Comparison of ENCODE assay signal across 8 cellular contexts in genomic region chr10:22002531-22003110, GRCh38. TPM values are rescaled to one million over a fixed set of nuclear protein-coding genes. Genes with fewer than 3 reads are reported as not detected.
DNase-seq lines count a peak whose midpoint lies in the region; ATAC-seq and TF ChIP-seq lines count a peak whose summit lies in the region.

No MANE protein-coding gene starts in this region.

- no peak for ATAC-seq in stimulated activated naive CD8-positive, alpha-beta T cell treated with anti-CD3 and anti-CD28 coated beads, Interleukin-15, Interleukin-2, amounts not matched to agents 100 U/mL and 50 U/mL, for 24 hours
- ATAC-seq in HG02642 (IDR thresholded peaks at IDR 0.05; ENCODE audit: poor library complexity, unreplicated experiment) (peak; percentile 18), left lung (peak; percentile 36)

- no peak overlapping the region for H3K27ac ChIP-seq in OCI-LY1 (ENCODE audit: low read depth, low read length, poor library complexity, severe bottlenecking)
- peak overlapping the region; percentile 73 for H3K27ac ChIP-seq in caudate nucleus (ENCODE audit: low read depth, low read length)
- peak overlapping the region; percentile 91 to 93 for H3K27ac ChIP-seq in left lung
- peak overlapping the region; percentile 77 for H3K27ac ChIP-seq in substantia nigra (ENCODE audit: low read depth, low read length, poor library complexity, severe bottlenecking)

- TF ChIP-seq CTCF in OCI-LY1 (IDR thresholded peaks at IDR 0.05; ENCODE audit: low read length) (no peak), left lung (IDR thresholded peaks at IDR 0.05) (no peak)

- H3K9me3 Mint-ChIP-seq in stimulated activated naive CD8-positive, alpha-beta T cell treated with anti-CD3 and anti-CD28 coated beads, Interleukin-15, Interleukin-2, amounts not matched to agents 100 ng/mL and 50 ng/mL, for 24 hours: no peaks in the 10 kb centered on the region

- H3F3A ChIP-seq in OCI-LY1 (ENCODE audit: insufficient read depth, low read length): no peaks in the 10 kb centered on the region

- H3K9ac ChIP-seq in OCI-LY1 (ENCODE audit: low read length): peak overlapping the region; percentile 60

- H3K27me3 ChIP-seq in OCI-LY1 (ENCODE audit: insufficient read depth, low read length) (no peaks in the 10 kb centered on the region), left lung (no peaks in the 10 kb centered on the region)

- peak overlapping the region; percentile 93 for H3K27ac Mint-ChIP-seq in stimulated activated naive CD8-positive, alpha-beta T cell treated with anti-CD3 and anti-CD28 coated beads, Interleukin-15, Interleukin-2, amounts not matched to agents 100 ng/mL and 50 ng/mL, for 24 hours

- peak overlapping the region; percentile 99 for H3K4me3 Mint-ChIP-seq in stimulated activated naive CD8-positive, alpha-beta T cell treated with anti-CD3 and anti-CD28 coated beads, Interleukin-15, Interleukin-2, amounts not matched to agents 100 ng/mL and 50 ng/mL, for 24 hours

- H3K27me3 Mint-ChIP-seq in stimulated activated naive CD8-positive, alpha-beta T cell treated with anti-CD3 and anti-CD28 coated beads, Interleukin-15, Interleukin-2, amounts not matched to agents 100 ng/mL and 50 ng/mL, for 24 hours: no peaks in the 10 kb centered on the region

- no peak overlapping the region for H2AFZ ChIP-seq in OCI-LY1 (ENCODE audit: low read length)

- peaks cover 6% of the 10 kb centered on the region for H3K36me3 Mint-ChIP-seq in stimulated activated naive CD8-positive, alpha-beta T cell treated with anti-CD3 and anti-CD28 coated beads, Interleukin-15, Interleukin-2, amounts not matched to agents 100 ng/mL and 50 ng/mL, for 24 hours (ENCODE audit: low read depth)

- H3K36me3 ChIP-seq in OCI-LY1 (ENCODE audit: insufficient read depth, low read length): no peaks in the 10 kb centered on the region
- H3K36me3 ChIP-seq in left lung: no peaks in the 10 kb centered on the region

- intact Hi-C loops in left lung (cut with DNase I): loop anchor here in 1 of 2 donors (10.0 kb wide), 1 partner anchor 992 kb away; no protein-coding TSS in a partner anchor

- DNase-seq in stimulated activated naive CD8-positive, alpha-beta T cell treated with anti-CD3 and anti-CD28 coated beads, Interleukin-15, Interleukin-2, amounts not matched to agents 100 U/mL and 50 U/mL, for 24 hours: no peak
- DNase-seq in caudate nucleus (lab: John Stamatoyannopoulos, UW) (peak in 3 of 61 donors; percentile 46 to 55 (median 51)), left lung (no peak), substantia nigra (lab: John Stamatoyannopoulos, UW) (peak in 1 of 49 donors; percentile 46), inferior parietal cortex (ENCODE audit: extremely low spot score) (no peak)

- H3K4me1 ChIP-seq in OCI-LY1 (ENCODE audit: insufficient read depth, low read length, severe bottlenecking) (peaks cover 17% of the 10 kb centered on the region), left lung (peaks cover 6 to 23% of the 10 kb centered on the region in 2 donors)

- no peaks in the 10 kb centered on the region for H3K9me3 ChIP-seq in OCI-LY1 (ENCODE audit: low read length)
- no peaks in the 10 kb centered on the region for H3K9me3 ChIP-seq in left lung

- peak overlapping the region; percentile 71 for H3K4me3 ChIP-seq in OCI-LY1 (ENCODE audit: low read depth, low read length, poor library complexity, severe bottlenecking)
- H3K4me3 ChIP-seq in left lung: peak overlapping the region; percentile 78

- H3K4me2 ChIP-seq in OCI-LY1 (ENCODE audit: low read length): peak overlapping the region; percentile 82

- no peaks in the 10 kb centered on the region for H4K20me1 ChIP-seq in OCI-LY1 (ENCODE audit: insufficient read depth, low read length)

- H3K4me1 Mint-ChIP-seq in stimulated activated naive CD8-positive, alpha-beta T cell treated with anti-CD3 and anti-CD28 coated beads, Interleukin-15, Interleukin-2, amounts not matched to agents 100 ng/mL and 50 ng/mL, for 24 hours (ENCODE audit: low read depth): peaks cover 41% of the 10 kb centered on the region

- no peaks in the 10 kb centered on the region for H3K9me2 ChIP-seq in OCI-LY1 (ENCODE audit: low read depth, low read length)

- no peaks in the 10 kb centered on the region for H3K79me2 ChIP-seq in OCI-LY1 (ENCODE audit: insufficient read depth, low read length)

RNA-seq across cellular contexts. Expression of gene DNAJC1, which starts 0.9 kb away (rescaled TPM):
- 10 to 100 TPM; 36.6 to 40.9 TPM for total RNA-seq in left lung
